In genomic region chr6:78910611-78911134, GRCh38 we compare ENCODE assay signal across 8 cellular contexts. TPM values are rescaled to one million over a fixed set of nuclear protein-coding genes. Genes with fewer than 3 reads are reported as not detected.
DNase-seq lines count a peak whose midpoint lies in the region; ATAC-seq and TF ChIP-seq lines count a peak whose summit lies in the region.

No MANE protein-coding gene starts in this region.

- peak overlapping the region in 1 of 12 donors; percentile 39 for H3K27ac ChIP-seq in heart left ventricle
- no peak overlapping the region for H3K27ac ChIP-seq in prostate gland

- peak overlapping the region; percentile 29 to 64 (median 54) for H3K4me3 ChIP-seq in heart left ventricle
- peak overlapping the region; percentile 26 to 27 for H3K4me3 ChIP-seq in prostate gland

- peaks cover 16% of the 10 kb centered on the region for H3K4me1 Mint-ChIP-seq in activated CD4-positive, alpha-beta memory T cell treated with anti-CD3 and anti-CD28 coated beads, Interleukin-2, amount 10 ng/mL, durations not matched to agents 7 days and 5 days

- TF ChIP-seq POLR2A in heart left ventricle (IDR thresholded peaks at IDR 0.05) (no peak), prostate gland (IDR thresholded peaks at IDR 0.05) (no peak)

- 11 to 14% (median 12%) methylated on average over 33 to 47 of the region's 47 CpGs for WGBS in heart left ventricle, 4 donors
- 3% methylated on average over 37 of the region's 47 CpGs for WGBS in prostate gland

- H3K36me3 Mint-ChIP-seq in activated CD4-positive, alpha-beta memory T cell treated with anti-CD3 and anti-CD28 coated beads, Interleukin-2, amount 10 ng/mL, durations not matched to agents 7 days and 5 days (ENCODE audit: low read depth), result no peaks in the 10 kb centered on the region

- POLR2A ChIA-PET in activated CD4-positive, alpha-beta memory T cell treated with anti-CD3 and anti-CD28 coated beads, Interleukin-2, amount 10 ng/mL, durations not matched to agents 7 days and 5 days (lab: Charles Lee), result interaction anchor here (1.1 kb wide), 1 partner anchor 168 kb away, joined by 4 read pairs; no protein-coding TSS in a partner anchor

- CTCF ChIA-PET in activated CD4-positive, alpha-beta memory T cell treated with anti-CD3 and anti-CD28 coated beads, Interleukin-2, amount 10 ng/mL, durations not matched to agents 7 days and 5 days (lab: Charles Lee), result interaction anchor here (1.1 kb wide), 1 partner anchor 12 kb away, joined by 4 read pairs; no protein-coding TSS in a partner anchor

- H3K9me3 Mint-ChIP-seq in activated CD4-positive, alpha-beta memory T cell treated with anti-CD3 and anti-CD28 coated beads, Interleukin-2, amount 10 ng/mL, durations not matched to agents 7 days and 5 days, result peaks cover 1% of the 10 kb centered on the region

- intact Hi-C loops in heart left ventricle (cut with DNase I) (no loop called here), prostate gland (cut with DNase I) (no loop called here)

- H3K4me3 Mint-ChIP-seq in activated CD4-positive, alpha-beta memory T cell treated with anti-CD3 and anti-CD28 coated beads, Interleukin-2, amount 10 ng/mL, durations not matched to agents 7 days and 5 days, result peak overlapping the region; percentile 49

- H3K9me3 ChIP-seq in heart left ventricle (no peaks in the 10 kb centered on the region), prostate gland (no peaks in the 10 kb centered on the region)

- H3K27ac Mint-ChIP-seq in activated CD4-positive, alpha-beta memory T cell treated with anti-CD3 and anti-CD28 coated beads, Interleukin-2, amount 10 ng/mL, durations not matched to agents 7 days and 5 days, result no peak overlapping the region

- ATAC-seq in GM18517 (IDR thresholded peaks at IDR 0.05; ENCODE audit: unreplicated experiment), result peak; percentile 49
- peak; percentile 67 for ATAC-seq in HG02571 (IDR thresholded peaks at IDR 0.05; ENCODE audit: unreplicated experiment)
- ATAC-seq in heart left ventricle, result peak in 3 of 4 donors; percentile 64 to 86 (median 73)
- ATAC-seq in HG03097 (IDR thresholded peaks at IDR 0.05; ENCODE audit: low FRiP score, unreplicated experiment), result no peak

- peaks cover 0 to 11% (median 0%) of the 10 kb centered on the region in 9 donors for H3K27me3 ChIP-seq in heart left ventricle
- no peaks in the 10 kb centered on the region for H3K27me3 ChIP-seq in prostate gland (replicated peaks; ENCODE audit: insufficient read depth)

- H3K4me1 ChIP-seq in heart left ventricle (peaks cover 0 to 12% (median 0%) of the 10 kb centered on the region in 12 donors), prostate gland (replicated peaks) (no peaks in the 10 kb centered on the region)

- H3K36me3 ChIP-seq in heart left ventricle, result peaks cover 0 to 4% (median 0%) of the 10 kb centered on the region in 9 donors
- H3K36me3 ChIP-seq in prostate gland, result no peaks in the 10 kb centered on the region

- peak; percentile 30 for DNase-seq in activated CD4-positive, alpha-beta memory T cell treated with anti-CD3 and anti-CD28 coated beads, Interleukin-2, amount 10 ng/mL, durations not matched to agents 7 days and 5 days
- peak in 4 of 5 donors; percentile 23 to 69 (median 42) for DNase-seq in heart left ventricle
- DNase-seq in prostate gland (ENCODE audit: low spot score), result no peak
- DNase-seq in NCI-H146 (lab: John Stamatoyannopoulos, UW), result no peak
- DNase-seq in SHP77 (lab: John Stamatoyannopoulos, UW), result no peak

- no peak for TF ChIP-seq CTCF in heart left ventricle (IDR thresholded peaks at IDR 0.05)
- no peak for TF ChIP-seq CTCF in prostate gland (IDR thresholded peaks at IDR 0.05)

- H3K27me3 Mint-ChIP-seq in activated CD4-positive, alpha-beta memory T cell treated with anti-CD3 and anti-CD28 coated beads, Interleukin-2, amount 10 ng/mL, durations not matched to agents 7 days and 5 days, result peaks cover 26% of the 10 kb centered on the region

RNA-seq across cellular contexts. Expression of gene IRAK1BP1, which starts 43.3 kb away (rescaled TPM):
- 1 to 10 TPM; 1.9 to 2.1 TPM for total RNA-seq in activated CD4-positive, alpha-beta memory T cell treated with anti-CD3 and anti-CD28 coated beads, Interleukin-2, amount 10 ng/mL, durations not matched to agents 7 days and 5 days
- total RNA-seq in heart left ventricle, result 1 to 10 TPM; 2.7 to 5.4 (median 3.4) TPM
- polyA plus RNA-seq in heart left ventricle, result 1 to 10 TPM; 1.9 to 3.2 TPM
- total RNA-seq in prostate gland, result 1 to 10 TPM; 5.0 to 6.3 TPM

Comparison
In these comparisons a context has a peak if more than half of its experiments do, and no peak if none do; other contexts are left out.
1. DNase-seq: peak in activated CD4-positive, alpha-beta memory T cell treated with anti-CD3 and anti-CD28 coated beads, Interleukin-2, amount 10 ng/mL, durations not matched to agents 7 days and 5 days (single experiment) and heart left ventricle (4 of 5); none in prostate gland (single experiment), NCI-H146 (single experiment) and SHP77 (0 of 2).